In the genomic region with DNA sequence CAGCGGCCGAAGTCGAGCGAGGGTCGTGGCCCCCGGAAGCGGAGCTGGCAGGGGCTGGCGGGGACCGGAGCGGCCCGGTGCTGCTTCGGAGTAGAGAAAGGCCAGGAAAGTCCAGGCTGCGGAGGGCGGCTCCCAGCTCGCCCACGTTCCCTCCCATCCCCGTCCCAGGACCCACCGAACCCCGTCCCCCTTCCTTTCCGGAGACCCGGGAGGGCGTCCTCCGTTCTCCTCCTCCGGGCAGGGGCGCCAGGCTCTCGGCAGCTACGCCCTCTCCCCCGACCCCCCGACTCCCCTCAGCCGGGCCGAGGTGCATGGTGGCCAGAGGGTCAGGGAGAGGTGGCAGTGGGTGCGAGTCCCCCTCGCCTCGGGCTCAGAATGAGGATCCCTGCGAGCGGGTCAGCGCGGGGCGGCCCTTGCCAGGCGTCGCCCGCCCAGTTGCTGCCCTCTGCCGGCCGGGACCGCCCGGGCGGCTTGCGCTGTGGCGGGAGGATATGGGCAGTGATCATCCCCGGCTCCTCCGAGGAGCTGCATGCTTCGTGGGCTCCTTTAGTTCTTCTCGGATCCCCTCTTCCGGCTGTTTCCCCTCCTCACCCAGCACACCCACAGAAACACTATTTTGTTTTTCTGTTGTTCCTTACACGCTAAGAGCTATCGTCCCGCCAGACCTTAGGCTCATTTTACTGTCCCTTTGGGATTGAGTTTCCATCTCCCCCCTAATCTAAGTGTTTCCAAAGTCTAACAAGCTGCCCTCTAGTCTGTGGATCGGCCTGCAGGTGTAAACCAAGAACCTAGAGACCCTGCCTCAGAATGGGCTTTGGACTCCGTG, we compare ENCODE assay signal across 8 cellular contexts.
DNase-seq lines count a peak whose midpoint lies in the region; ATAC-seq and TF ChIP-seq lines count a peak whose summit lies in the region.

No MANE protein-coding gene starts in this region.

- peak; percentile 66 for ATAC-seq in GM21360 (IDR thresholded peaks at IDR 0.05; ENCODE audit: unreplicated experiment)
- peak; percentile 96 for ATAC-seq in RWPE2 (ENCODE audit: low read depth)
- ATAC-seq in GM21526 (IDR thresholded peaks at IDR 0.05; ENCODE audit: low FRiP score, unreplicated experiment) = no peak

- in situ Hi-C loops in astrocyte of the cerebellum (cut with HindIII; ENCODE audit: low sequenced_read_pairs) = no loop called here

- TF ChIP-seq CTCF in RWPE2 (IDR thresholded peaks at IDR 0.05; ENCODE audit: poor library complexity, severe bottlenecking) (peak; percentile 100), astrocyte of the cerebellum (IDR thresholded peaks at IDR 0.05; ENCODE audit: low read depth, low read length, missing control alignments) (peak; percentile 87)

- H3K9me3 ChIP-seq in RWPE2 (ENCODE audit: severe bottlenecking) = no peaks in the 10 kb centered on the region

- H3K36me3 ChIP-seq in RWPE2 (ENCODE audit: low read depth) = no peaks in the 10 kb centered on the region

- no peak overlapping the region for H3K27ac ChIP-seq in RWPE2 (ENCODE audit: poor library complexity, severe bottlenecking)

- H3K27me3 ChIP-seq in RWPE2 (ENCODE audit: insufficient read depth, poor library complexity, severe bottlenecking) = peaks cover 21% of the 10 kb centered on the region

- H3K4me1 ChIP-seq in RWPE2 (ENCODE audit: insufficient read depth, poor library complexity, severe bottlenecking) = no peaks in the 10 kb centered on the region

- H3K4me3 ChIP-seq in RWPE2 (ENCODE audit: severe bottlenecking) (peak overlapping the region; percentile 41), astrocyte of the cerebellum (ENCODE audit: low read depth, low read length) (peak overlapping the region; percentile 34)

- peak; percentile 68 for DNase-seq in AG08395 (ENCODE audit: low spot score)
- DNase-seq in RWPE2 (ENCODE audit: low spot score) = peak; percentile 75
- DNase-seq in astrocyte of the cerebellum (ENCODE audit: low read depth) = peak; percentile 1
- DNase-seq in hypothalamus (lab: John Stamatoyannopoulos, UW) = peak in 27 of 51 donors; percentile 2 to 60 (median 11)
- peak; percentile 11 for DNase-seq in putamen (ENCODE audit: low spot score)
- no peak for DNase-seq in AML-193 (lab: John Stamatoyannopoulos, UW)

Comparison
In these comparisons a context has a peak if more than half of its experiments do, and no peak if none do; other contexts are left out.
1. DNase-seq: peak in AG08395 (single experiment), RWPE2 (single experiment), astrocyte of the cerebellum (single experiment), hypothalamus (27 of 51) and putamen (single experiment); none in AML-193 (0 of 2).